8 cellular contexts compared by ENCODE assay signal in the genomic region with DNA sequence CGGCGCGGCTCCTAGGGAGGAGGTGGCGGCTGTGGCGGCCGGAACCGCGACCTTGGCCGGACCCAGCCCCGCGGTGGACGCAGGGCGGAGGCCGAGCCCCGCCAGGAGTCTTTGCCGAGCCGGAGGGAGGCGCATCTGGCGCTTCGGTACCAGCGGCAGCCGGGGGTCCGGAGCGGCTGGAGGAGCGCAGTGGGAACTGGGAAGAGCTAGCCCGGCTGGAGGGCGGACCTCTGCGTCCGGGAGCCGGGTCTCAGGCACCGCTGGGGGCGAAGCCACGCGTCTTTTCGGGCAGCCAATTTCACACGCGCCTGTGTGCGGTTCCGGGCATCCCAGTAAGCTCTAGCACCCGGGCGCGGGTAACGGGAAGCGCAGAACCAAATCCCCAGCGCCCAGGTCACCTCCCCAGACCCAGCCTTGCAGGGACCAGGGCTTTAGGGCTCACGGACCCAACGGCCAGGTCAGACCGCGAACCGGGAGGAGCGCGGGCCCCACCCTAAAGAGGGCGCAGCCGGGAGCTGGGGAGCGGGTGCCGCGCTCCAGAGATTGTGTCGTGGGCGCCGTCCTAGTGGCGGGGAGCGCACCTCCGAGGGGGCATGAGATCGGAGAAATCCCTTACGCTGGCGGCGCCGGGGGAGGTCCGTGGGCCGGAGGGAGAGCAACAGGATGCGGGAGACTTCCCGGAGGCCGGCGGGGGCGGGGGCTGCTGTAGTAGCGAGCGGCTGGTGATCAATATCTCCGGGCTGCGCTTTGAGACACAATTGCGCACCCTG.
DNase-seq lines count a peak whose midpoint lies in the region; ATAC-seq and TF ChIP-seq lines count a peak whose summit lies in the region.

No MANE protein-coding gene starts in this region.

- peaks cover 0 to 14% (median 5%) of the 10 kb centered on the region in 4 donors for H3K4me1 ChIP-seq in Peyer's patch
- H3K4me1 ChIP-seq in gastroesophageal sphincter, result peaks cover 0 to 20% (median 8%) of the 10 kb centered on the region in 3 donors

- H3K36me3 Mint-ChIP-seq in progenitor cell of endocrine pancreas (ENCODE audit: insufficient read depth), result peaks cover 7% of the 10 kb centered on the region

- H3K4me3 ChIP-seq in Peyer's patch (peak overlapping the region; percentile 24 to 50 (median 39)), gastroesophageal sphincter (peak overlapping the region; percentile 15 to 54)

- peaks cover 4% of the 10 kb centered on the region for H3K4me1 Mint-ChIP-seq in progenitor cell of endocrine pancreas (ENCODE audit: low read depth)

- H3K4me3 Mint-ChIP-seq in progenitor cell of endocrine pancreas (ENCODE audit: low read depth), result peak overlapping the region; percentile 75

- peak; percentile 35 for ATAC-seq in gastroesophageal sphincter
- ATAC-seq in HG02588 (IDR thresholded peaks at IDR 0.05; ENCODE audit: unreplicated experiment), result no peak
- ATAC-seq in GM18867 (IDR thresholded peaks at IDR 0.05; ENCODE audit: unreplicated experiment), result no peak

- no peaks in the 10 kb centered on the region for H3K9me3 ChIP-seq in Peyer's patch
- no peaks in the 10 kb centered on the region for H3K9me3 ChIP-seq in gastroesophageal sphincter

- WGBS in gastroesophageal sphincter (ENCODE audit: low coverage in 1 of 2), 2 donors, result no CpG with 5 or more reads among the region's 80 CpGs

- H3K27ac ChIP-seq in Peyer's patch (no peak overlapping the region), gastroesophageal sphincter (peak overlapping the region in 1 of 4 donors; percentile 44)

- DNase-seq in Daoy (ENCODE audit: low read depth) (peak; percentile 30), Peyer's patch (no peak), progenitor cell of endocrine pancreas (ENCODE audit: low spot score, unreplicated experiment) (peak; percentile 50), DMS153 (lab: John Stamatoyannopoulos, UW) (no peak), mucosa of gallbladder (ENCODE audit: low spot score) (no peak)

- no peak for TF ChIP-seq CTCF in Peyer's patch (IDR thresholded peaks at IDR 0.05)
- TF ChIP-seq CTCF in gastroesophageal sphincter (IDR thresholded peaks at IDR 0.05), result no peak
- TF ChIP-seq CTCF in progenitor cell of endocrine pancreas (IDR thresholded peaks at IDR 0.05; ENCODE audit: unreplicated experiment), result peak; percentile 33

- no peak overlapping the region for H3K27ac Mint-ChIP-seq in progenitor cell of endocrine pancreas

- H3K36me3 ChIP-seq in Peyer's patch (no peaks in the 10 kb centered on the region), gastroesophageal sphincter (no peaks in the 10 kb centered on the region)

- no peaks in the 10 kb centered on the region for H3K9me3 Mint-ChIP-seq in progenitor cell of endocrine pancreas (ENCODE audit: low read depth)

- H3K27me3 ChIP-seq in Peyer's patch (peaks cover 0 to 13% of the 10 kb centered on the region in 2 donors), gastroesophageal sphincter (peaks cover 71% of the 10 kb centered on the region)

- no peak for TF ChIP-seq POLR2A in Peyer's patch (IDR thresholded peaks at IDR 0.05)
- TF ChIP-seq POLR2A in gastroesophageal sphincter (IDR thresholded peaks at IDR 0.05), result no peak

- TF ChIP-seq EP300 in gastroesophageal sphincter (IDR thresholded peaks at IDR 0.05), result no peak

- H3K27me3 Mint-ChIP-seq in progenitor cell of endocrine pancreas, result peaks cover 76% of the 10 kb centered on the region

Comparison
In these comparisons a context has a peak if more than half of its experiments do, and no peak if none do; other contexts are left out.
1. DNase-seq: peak in Daoy (single experiment) and progenitor cell of endocrine pancreas (single experiment); none in Peyer's patch (0 of 3), DMS153 (single experiment) and mucosa of gallbladder (single experiment).